In genomic region chr17:72578817-72579470, GRCh38 we compare ENCODE assay signal across 1 cellular context.
A peak's percentile ranks its signal among the peaks of the same experiment; 100 is the strongest.
TF ChIP-seq lines count a peak whose summit lies in the region.

No MANE protein-coding gene starts in this region.

TF ChIP-seq in HepG2, 621 proteins besides CTCF, POLR2A, EP300 and RAD21 (continued from another document and continues in another):
- TF ChIP-seq, protein P1, sequence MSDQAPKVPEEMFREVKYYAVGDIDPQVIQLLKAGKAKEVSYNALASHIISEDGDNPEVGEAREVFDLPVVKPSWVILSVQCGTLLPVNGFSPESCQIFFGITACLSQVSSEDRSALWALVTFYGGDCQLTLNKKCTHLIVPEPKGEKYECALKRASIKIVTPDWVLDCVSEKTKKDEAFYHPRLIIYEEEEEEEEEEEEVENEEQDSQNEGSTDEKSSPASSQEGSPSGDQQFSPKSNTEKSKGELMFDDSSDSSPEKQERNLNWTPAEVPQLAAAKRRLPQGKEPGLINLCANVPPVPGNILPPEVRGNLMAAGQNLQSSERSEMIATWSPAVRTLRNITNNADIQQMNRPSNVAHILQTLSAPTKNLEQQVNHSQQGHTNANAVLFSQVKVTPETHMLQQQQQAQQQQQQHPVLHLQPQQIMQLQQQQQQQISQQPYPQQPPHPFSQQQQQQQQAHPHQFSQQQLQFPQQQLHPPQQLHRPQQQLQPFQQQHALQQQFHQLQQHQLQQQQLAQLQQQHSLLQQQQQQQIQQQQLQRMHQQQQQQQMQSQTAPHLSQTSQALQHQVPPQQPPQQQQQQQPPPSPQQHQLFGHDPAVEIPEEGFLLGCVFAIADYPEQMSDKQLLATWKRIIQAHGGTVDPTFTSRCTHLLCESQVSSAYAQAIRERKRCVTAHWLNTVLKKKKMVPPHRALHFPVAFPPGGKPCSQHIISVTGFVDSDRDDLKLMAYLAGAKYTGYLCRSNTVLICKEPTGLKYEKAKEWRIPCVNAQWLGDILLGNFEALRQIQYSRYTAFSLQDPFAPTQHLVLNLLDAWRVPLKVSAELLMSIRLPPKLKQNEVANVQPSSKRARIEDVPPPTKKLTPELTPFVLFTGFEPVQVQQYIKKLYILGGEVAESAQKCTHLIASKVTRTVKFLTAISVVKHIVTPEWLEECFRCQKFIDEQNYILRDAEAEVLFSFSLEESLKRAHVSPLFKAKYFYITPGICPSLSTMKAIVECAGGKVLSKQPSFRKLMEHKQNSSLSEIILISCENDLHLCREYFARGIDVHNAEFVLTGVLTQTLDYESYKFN (CRISPR knock-in tag; conservative IDR thresholded peaks at IDR 0.05), result peak; percentile 31
- TF ChIP-seq TERF1 (CRISPR knock-in tag; IDR thresholded peaks at IDR 0.05), result no peak
- no peak for TF ChIP-seq KMT2B (CRISPR knock-in tag; IDR thresholded peaks at IDR 0.05)
- no peak for TF ChIP-seq ZNF326 (CRISPR knock-in tag; IDR thresholded peaks at IDR 0.05; ENCODE audit: borderline replicate concordance)
- TF ChIP-seq, protein P2, sequence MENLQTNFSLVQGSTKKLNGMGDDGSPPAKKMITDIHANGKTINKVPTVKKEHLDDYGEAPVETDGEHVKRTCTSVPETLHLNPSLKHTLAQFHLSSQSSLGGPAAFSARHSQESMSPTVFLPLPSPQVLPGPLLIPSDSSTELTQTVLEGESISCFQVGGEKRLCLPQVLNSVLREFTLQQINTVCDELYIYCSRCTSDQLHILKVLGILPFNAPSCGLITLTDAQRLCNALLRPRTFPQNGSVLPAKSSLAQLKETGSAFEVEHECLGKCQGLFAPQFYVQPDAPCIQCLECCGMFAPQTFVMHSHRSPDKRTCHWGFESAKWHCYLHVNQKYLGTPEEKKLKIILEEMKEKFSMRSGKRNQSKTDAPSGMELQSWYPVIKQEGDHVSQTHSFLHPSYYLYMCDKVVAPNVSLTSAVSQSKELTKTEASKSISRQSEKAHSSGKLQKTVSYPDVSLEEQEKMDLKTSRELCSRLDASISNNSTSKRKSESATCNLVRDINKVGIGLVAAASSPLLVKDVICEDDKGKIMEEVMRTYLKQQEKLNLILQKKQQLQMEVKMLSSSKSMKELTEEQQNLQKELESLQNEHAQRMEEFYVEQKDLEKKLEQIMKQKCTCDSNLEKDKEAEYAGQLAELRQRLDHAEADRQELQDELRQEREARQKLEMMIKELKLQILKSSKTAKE (CRISPR knock-in tag; IDR thresholded peaks at IDR 0.05; ENCODE audit: borderline replicate concordance), result no peak
- TF ChIP-seq JDP2 (CRISPR knock-in tag; IDR thresholded peaks at IDR 0.05; ENCODE audit: borderline replicate concordance), result no peak
- no peak for TF ChIP-seq ZNF225 (CRISPR knock-in tag; IDR thresholded peaks at IDR 0.05)
- peak; percentile 40; the same call in 1 of the 2 replicates for TF ChIP-seq ZNF292 (CRISPR knock-in tag; IDR thresholded peaks at IDR 0.05; ENCODE audit: borderline replicate concordance, low read depth)
- TF ChIP-seq HNF1A (IDR thresholded peaks at IDR 0.05; ENCODE audit: low read depth), result no peak
- TF ChIP-seq HNF1A (CRISPR knock-in tag; IDR thresholded peaks at IDR 0.05; ENCODE audit: borderline replicate concordance), result 0 out of 2 replicates have a peak, but pooled peaks have one; percentile 24
- TF ChIP-seq ATM (IDR thresholded peaks at IDR 0.05; ENCODE audit: borderline replicate concordance), result no peak
- no peak for TF ChIP-seq ARNTL (CRISPR knock-in tag; IDR thresholded peaks at IDR 0.05)
- TF ChIP-seq ZNF333 (CRISPR knock-in tag; IDR thresholded peaks at IDR 0.05; ENCODE audit: borderline replicate concordance), result no peak
- TF ChIP-seq GPN1 (CRISPR knock-in tag; IDR thresholded peaks at IDR 0.05; ENCODE audit: borderline replicate concordance), result no peak
- TF ChIP-seq, protein P3, sequence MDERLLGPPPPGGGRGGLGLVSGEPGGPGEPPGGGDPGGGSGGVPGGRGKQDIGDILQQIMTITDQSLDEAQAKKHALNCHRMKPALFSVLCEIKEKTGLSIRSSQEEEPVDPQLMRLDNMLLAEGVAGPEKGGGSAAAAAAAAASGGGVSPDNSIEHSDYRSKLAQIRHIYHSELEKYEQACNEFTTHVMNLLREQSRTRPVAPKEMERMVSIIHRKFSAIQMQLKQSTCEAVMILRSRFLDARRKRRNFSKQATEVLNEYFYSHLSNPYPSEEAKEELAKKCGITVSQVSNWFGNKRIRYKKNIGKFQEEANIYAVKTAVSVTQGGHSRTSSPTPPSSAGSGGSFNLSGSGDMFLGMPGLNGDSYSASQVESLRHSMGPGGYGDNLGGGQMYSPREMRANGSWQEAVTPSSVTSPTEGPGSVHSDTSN (CRISPR knock-in tag; IDR thresholded peaks at IDR 0.05), result no peak
- TF ChIP-seq, protein P4, sequence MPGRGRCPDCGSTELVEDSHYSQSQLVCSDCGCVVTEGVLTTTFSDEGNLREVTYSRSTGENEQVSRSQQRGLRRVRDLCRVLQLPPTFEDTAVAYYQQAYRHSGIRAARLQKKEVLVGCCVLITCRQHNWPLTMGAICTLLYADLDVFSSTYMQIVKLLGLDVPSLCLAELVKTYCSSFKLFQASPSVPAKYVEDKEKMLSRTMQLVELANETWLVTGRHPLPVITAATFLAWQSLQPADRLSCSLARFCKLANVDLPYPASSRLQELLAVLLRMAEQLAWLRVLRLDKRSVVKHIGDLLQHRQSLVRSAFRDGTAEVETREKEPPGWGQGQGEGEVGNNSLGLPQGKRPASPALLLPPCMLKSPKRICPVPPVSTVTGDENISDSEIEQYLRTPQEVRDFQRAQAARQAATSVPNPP (CRISPR knock-in tag; IDR thresholded peaks at IDR 0.05), result no peak
- TF ChIP-seq FOXA3 (CRISPR knock-in tag; IDR thresholded peaks at IDR 0.05), result peak; percentile 35; the same call in 1 of the 2 replicates
- no peak for TF ChIP-seq ZNF260 (CRISPR knock-in tag; IDR thresholded peaks at IDR 0.05; ENCODE audit: borderline replicate concordance, low read depth)
- TF ChIP-seq RBAK (CRISPR knock-in tag; IDR thresholded peaks at IDR 0.05), result no peak
- TF ChIP-seq TMF1 (CRISPR knock-in tag; IDR thresholded peaks at IDR 0.05; ENCODE audit: low read depth), result no peak
- TF ChIP-seq GABPB1 (CRISPR knock-in tag; IDR thresholded peaks at IDR 0.05), result no peak
- TF ChIP-seq SATB2 (CRISPR knock-in tag; IDR thresholded peaks at IDR 0.05), result no peak
- TF ChIP-seq DNMT3B (CRISPR knock-in tag; conservative IDR thresholded peaks at IDR 0.05), result no peak
- TF ChIP-seq SOX5 (CRISPR knock-in tag; IDR thresholded peaks at IDR 0.05; ENCODE audit: borderline replicate concordance), result peak; percentile 52; the same call in 1 of the 2 replicates
- no peak for TF ChIP-seq NFKBIZ (CRISPR knock-in tag; IDR thresholded peaks at IDR 0.05)
- no peak for TF ChIP-seq DZIP1 (CRISPR knock-in tag; IDR thresholded peaks at IDR 0.05)
- no peak for TF ChIP-seq ETV6 (CRISPR knock-in tag; conservative IDR thresholded peaks at IDR 0.05)
- TF ChIP-seq, protein P5, sequence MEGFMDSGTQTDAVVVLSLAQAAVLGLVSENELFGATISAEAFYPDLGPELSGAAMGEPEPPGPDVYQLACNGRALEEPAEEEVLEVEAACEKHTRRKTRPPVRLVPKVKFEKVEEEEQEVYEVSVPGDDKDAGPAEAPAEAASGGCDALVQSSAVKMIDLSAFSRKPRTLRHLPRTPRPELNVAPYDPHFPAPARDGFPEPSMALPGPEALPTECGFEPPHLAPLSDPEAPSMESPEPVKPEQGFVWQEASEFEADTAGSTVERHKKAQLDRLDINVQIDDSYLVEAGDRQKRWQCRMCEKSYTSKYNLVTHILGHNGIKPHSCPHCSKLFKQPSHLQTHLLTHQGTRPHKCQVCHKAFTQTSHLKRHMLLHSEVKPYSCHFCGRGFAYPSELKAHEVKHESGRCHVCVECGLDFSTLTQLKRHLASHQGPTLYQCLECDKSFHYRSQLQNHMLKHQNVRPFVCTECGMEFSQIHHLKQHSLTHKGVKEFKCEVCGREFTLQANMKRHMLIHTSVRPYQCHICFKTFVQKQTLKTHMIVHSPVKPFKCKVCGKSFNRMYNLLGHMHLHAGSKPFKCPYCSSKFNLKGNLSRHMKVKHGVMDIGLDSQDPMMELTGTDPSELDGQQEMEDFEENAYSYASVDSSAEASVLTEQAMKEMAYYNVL (CRISPR knock-in tag; IDR thresholded peaks at IDR 0.05; ENCODE audit: borderline replicate concordance), result no peak
- TF ChIP-seq CBX1 (IDR thresholded peaks at IDR 0.05; ENCODE audit: low read depth), result no peak
- TF ChIP-seq GATA4 (IDR thresholded peaks at IDR 0.05; ENCODE audit: borderline replicate concordance, low read depth), result no peak
- TF ChIP-seq KLF6 (CRISPR knock-in tag; IDR thresholded peaks at IDR 0.05), result 0 out of 2 replicates have a peak, but pooled peaks have one; percentile 51
- TF ChIP-seq HOXD1 (CRISPR knock-in tag; IDR thresholded peaks at IDR 0.05), result no peak
- TF ChIP-seq ZNF552 (CRISPR knock-in tag; IDR thresholded peaks at IDR 0.05; ENCODE audit: borderline replicate concordance), result no peak
- TF ChIP-seq ZBTB14 (CRISPR knock-in tag; IDR thresholded peaks at IDR 0.05), result no peak
- TF ChIP-seq, protein P6, sequence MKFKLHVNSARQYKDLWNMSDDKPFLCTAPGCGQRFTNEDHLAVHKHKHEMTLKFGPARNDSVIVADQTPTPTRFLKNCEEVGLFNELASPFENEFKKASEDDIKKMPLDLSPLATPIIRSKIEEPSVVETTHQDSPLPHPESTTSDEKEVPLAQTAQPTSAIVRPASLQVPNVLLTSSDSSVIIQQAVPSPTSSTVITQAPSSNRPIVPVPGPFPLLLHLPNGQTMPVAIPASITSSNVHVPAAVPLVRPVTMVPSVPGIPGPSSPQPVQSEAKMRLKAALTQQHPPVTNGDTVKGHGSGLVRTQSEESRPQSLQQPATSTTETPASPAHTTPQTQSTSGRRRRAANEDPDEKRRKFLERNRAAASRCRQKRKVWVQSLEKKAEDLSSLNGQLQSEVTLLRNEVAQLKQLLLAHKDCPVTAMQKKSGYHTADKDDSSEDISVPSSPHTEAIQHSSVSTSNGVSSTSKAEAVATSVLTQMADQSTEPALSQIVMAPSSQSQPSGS (CRISPR knock-in tag; IDR thresholded peaks at IDR 0.05), result no peak
- peak; percentile 71; the same call in 1 of the 2 replicates for TF ChIP-seq ZNF263 (CRISPR knock-in tag; IDR thresholded peaks at IDR 0.05)
- TF ChIP-seq ZNF644 (CRISPR knock-in tag; IDR thresholded peaks at IDR 0.05; ENCODE audit: low read depth), result peak; percentile 82
- no peak for TF ChIP-seq ZNF256 (CRISPR knock-in tag; conservative IDR thresholded peaks at IDR 0.05)
- TF ChIP-seq ZBTB21 (CRISPR knock-in tag; IDR thresholded peaks at IDR 0.05), result no peak
- no peak for TF ChIP-seq ZNF782 (CRISPR knock-in tag; IDR thresholded peaks at IDR 0.05; ENCODE audit: borderline replicate concordance)
- TF ChIP-seq SIN3A (IDR thresholded peaks at IDR 0.05; ENCODE audit: borderline replicate concordance, low read depth, low read length), result no peak
- TF ChIP-seq ZNF367 (CRISPR knock-in tag; IDR thresholded peaks at IDR 0.05; ENCODE audit: borderline replicate concordance), result no peak
